Comparison of ENCODE assay signal across 19 cellular contexts in genomic region chr21:35637431-35637830, GRCh38.
DNase-seq lines count a peak whose midpoint lies in the region; ATAC-seq and TF ChIP-seq lines count a peak whose summit lies in the region.
"Had no signal": no experiment of that assay in that cellular context is flagged by ENCODE, and none has a peak within 500 bp of the region (broad histone marks: within the 10 kb centered on the region; RNA-seq: fewer than 3 reads in every experiment).

No MANE protein-coding gene starts in this region.

- WGBS in body of pancreas, 2 donors, result 44 to 48% methylated on average over 2 of the region's 2 CpGs

- no peaks in the 10 kb centered on the region for H3K4me1 ChIP-seq in body of pancreas
- H3K4me1 ChIP-seq: Caco-2 had no signal

- H3K4me3 ChIP-seq in body of pancreas, result no peak overlapping the region

- H3K27ac ChIP-seq in body of pancreas, result no peak overlapping the region

- no peak for TF ChIP-seq POLR2A in body of pancreas (IDR thresholded peaks at IDR 0.05)

- TF ChIP-seq CTCF in body of pancreas (IDR thresholded peaks at IDR 0.05), result no peak

- ATAC-seq in body of pancreas, result peak; percentile 50
- ATAC-seq in left ventricle myocardium superior, result peak; percentile 38
- no peak for ATAC-seq in HG02973 (IDR thresholded peaks at IDR 0.05; ENCODE audit: unreplicated experiment)
- ATAC-seq: natural killer cell had no signal

- H3K9me3 ChIP-seq in body of pancreas, result no peaks in the 10 kb centered on the region

- H3K27me3 ChIP-seq in body of pancreas, result no peaks in the 10 kb centered on the region

- H3K36me3 ChIP-seq in body of pancreas (replicated peaks in 1 of 2; ENCODE audit: insufficient read depth in 1 of 2, low read depth in 2 of 2), result no peaks in the 10 kb centered on the region

- intact Hi-C loops in body of pancreas (cut with DNase I), result no loop called here
- intact Hi-C loops in left ventricle myocardium superior (cut with micrococcal nuclease), result no loop called here

- DNase-seq in A172 (ENCODE audit: low spot score), result peak; percentile 68
- DNase-seq in HCEC 1CT, result peak; percentile 55
- peak in 3 of 4 donors; percentile 22 to 51 (median 36) for DNase-seq in body of pancreas
- no peak for DNase-seq in left ventricle myocardium superior
- DNase-seq in AML-193 (lab: John Stamatoyannopoulos, UW), result no peak
- no peak for DNase-seq in stimulated activated CD4-positive, alpha-beta T cell treated with anti-CD3 and anti-CD28 coated beads, Interleukin-2, amount 100 ng/mL, for 24 hours
- no peak for DNase-seq in activated CD8-positive, alpha-beta memory T cell treated with anti-CD3 and anti-CD28 coated beads, Interleukin-2, amount 50 U/mL, for 48 hours
- DNase-seq: ACHN; activated CD4-positive, alpha-beta T cell treated with anti-CD3 and anti-CD28 coated beads for 1 hour; activated CD8-positive, alpha-beta memory T cell treated with anti-CD3 and anti-CD28 coated beads, Interleukin-2, amount 50 U/mL, for 4 hours; activated naive CD4-positive, alpha-beta T cell treated with anti-CD3 and anti-CD28 coated beads, Interleukin-2, amount 50 U/mL, for 16 hours; Caco-2; KBM-7; natural killer cell; NCI-H187; RPMI8226; stimulated activated CD4-positive, alpha-beta T cell treated with anti-CD3 and anti-CD28 coated beads, Interleukin-4, amount 100 ng/mL, for 24 hours; T-helper 2 cell had no signal

Comparison
In these comparisons a context has a peak if more than half of its experiments do, and no peak if none do; other contexts are left out.
1. DNase-seq: peak in A172 (single experiment), HCEC 1CT (single experiment) and body of pancreas (3 of 4); none in left ventricle myocardium superior (single experiment), AML-193 (0 of 2), stimulated activated CD4-positive, alpha-beta T cell treated with anti-CD3 and anti-CD28 coated beads, Interleukin-2, amount 100 ng/mL, for 24 hours (0 of 2) and activated CD8-positive, alpha-beta memory T cell treated with anti-CD3 and anti-CD28 coated beads, Interleukin-2, amount 50 U/mL, for 48 hours (single experiment).